ENCODE assay signal across 29 cellular contexts in the genomic region with DNA sequence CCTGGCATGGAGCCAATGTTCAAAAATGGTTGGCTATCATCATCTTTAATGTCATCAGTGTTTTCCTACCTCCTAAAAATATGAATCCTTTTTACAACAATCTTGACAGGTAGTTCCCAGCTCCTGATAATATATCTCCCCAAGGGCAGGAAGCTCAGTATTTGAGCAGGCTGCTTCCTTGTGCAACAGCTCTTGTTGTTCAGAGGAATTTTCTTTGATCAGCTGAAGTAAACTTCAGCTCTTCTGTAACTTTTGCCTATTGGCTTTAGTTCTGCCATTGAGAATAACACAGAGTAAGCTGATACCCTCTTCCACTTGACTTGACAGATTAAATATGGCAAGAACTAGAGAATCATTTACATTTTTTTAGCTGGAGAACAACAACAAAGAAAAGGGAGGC.
DNase-seq lines count a peak whose midpoint lies in the region; ATAC-seq, FAIRE-seq and TF ChIP-seq lines count a peak whose summit lies in the region.
"Had no signal": no experiment of that assay in that cellular context is flagged by ENCODE, and none has a peak within 500 bp of the region (broad histone marks: within the 10 kb centered on the region; RNA-seq: fewer than 3 reads in every experiment).

No MANE protein-coding gene starts in this region.

- H2AFZ ChIP-seq in HepG2 (ENCODE audit: low read length), result no peak overlapping the region

- no peak for FAIRE-seq in HepG2 (lab: Jason Lieb, UNC)
- FAIRE-seq: endothelial cell of umbilical vein had no signal

- no peak overlapping the region for H3K9ac ChIP-seq in HepG2 (ENCODE audit: insufficient read depth, low read depth, low read length)
- H3K9ac ChIP-seq in adipocyte (ENCODE audit: low read length), result no peak overlapping the region

- TF ChIP-seq POLR2A in HepG2 (IDR thresholded peaks at IDR 0.05; ENCODE audit: insufficient read depth in 1 of 2, low read depth in 2 of 2, low read length in 2 of 2) (no peak), right lobe of liver (IDR thresholded peaks at IDR 0.05) (no peak)

- no peak overlapping the region; a peak in 1 of 6 replicates for H3K4me3 ChIP-seq in HepG2 (replicated peaks in 1 of 3; ENCODE audit: insufficient read depth in 1 of 3, low read depth in 2 of 3, low read length in 3 of 3)
- no peak overlapping the region for H3K4me3 ChIP-seq in right lobe of liver
- H3K4me3 ChIP-seq in adipocyte (ENCODE audit: low read length), result no peak overlapping the region
- H3K4me3 ChIP-seq: ascending aorta, ovary, testis had no signal

- H3K4me2 ChIP-seq in HepG2 (ENCODE audit: low read depth, low read length), result peak overlapping the region; percentile 42; the same call in 1 of the 2 replicates

- peak; percentile 46 for DNase-seq in HepG2 (ENCODE audit: low spot score)
- no peak for DNase-seq in right lobe of liver
- peak; percentile 25 for DNase-seq in adipocyte (ENCODE audit: low read depth)
- peak; percentile 26 for DNase-seq in iris pigment epithelial cell (ENCODE audit: low read depth)
- DNase-seq in stimulated activated CD4-positive, alpha-beta T cell treated with anti-CD3 and anti-CD28 coated beads, Interleukin-2, amount 100 ng/mL, for 24 hours, result no peak
- DNase-seq in activated CD8-positive, alpha-beta memory T cell treated with anti-CD3 and anti-CD28 coated beads for 24 hours, result no peak
- no peak for DNase-seq in islet precursor cell
- DNase-seq: activated CD4-positive, alpha-beta T cell treated with anti-CD3 and anti-CD28 coated beads, Interleukin-2, amount 10 ng/mL, durations not matched to agents 7 days and 5 days; activated CD8-positive, alpha-beta memory T cell treated with anti-CD3 and anti-CD28 coated beads, Interleukin-2, amount 10 ng/mL, durations not matched to agents 7 days and 5 days; activated naive CD4-positive, alpha-beta T cell treated with anti-CD3 and anti-CD28 coated beads, Interleukin-2, amount 50 U/mL, for 16 hours; activated T-cell treated with anti-CD3 and anti-CD28 coated beads, Interleukin-2, amount 50 U/mL, for 72 hours; foreskin keratinocyte; HCEC 1CT; mesendoderm; naive thymus-derived CD4-positive, alpha-beta T cell; NCI-H1092 treated with DMSO at 0.1 percent for 48 hours; NK-92 treated with Interleukin-12 subunit alpha and Interleukin-12 subunit beta, amount 100 ng/mL, for 24 hours; ovary; retina; SHP77 treated with DMSO at 0.1 percent for 48 hours; stimulated activated CD4-positive, alpha-beta T cell treated with anti-CD3 and anti-CD28 coated beads, Interleukin-4, amount 100 ng/mL, for 24 hours; stimulated activated naive CD4-positive, alpha-beta T cell; T-helper 9 cell; testis; WERI-Rb-1 had no signal

- H4K20me1 ChIP-seq in HepG2 (ENCODE audit: insufficient read depth, low read length), result no peaks in the 10 kb centered on the region

- peak; percentile 52; the same call in 2 of the 3 replicates for ATAC-seq in HepG2
- ATAC-seq in right lobe of liver, result no peak
- ATAC-seq: activated CD8-positive, alpha-beta memory T cell treated with anti-CD3 and anti-CD28 coated beads, Interleukin-2, amount 10 ng/mL, durations not matched to agents 7 days and 5 days; activated T-cell treated with anti-CD3 and anti-CD28 coated beads, Interleukin-2, amount 50 U/mL, for 72 hours; foreskin keratinocyte; left lobe of liver; naive thymus-derived CD4-positive, alpha-beta T cell; Panc1 had no signal

- POLR2A ChIA-PET in HepG2 (lab: Yijun Ruan, JAX), result no interaction called here

- H3K36me3 ChIP-seq in HepG2 (replicated peaks in 1 of 2; ENCODE audit: control insufficient read depth in 1 of 2, insufficient read depth in 2 of 2, low read length in 2 of 2) (no peaks in the 10 kb centered on the region), right lobe of liver (no peaks in the 10 kb centered on the region), adipocyte (ENCODE audit: control insufficient read depth, insufficient read depth, low read length, severe bottlenecking) (no peaks in the 10 kb centered on the region)
- H3K36me3 ChIP-seq: ascending aorta, ovary, WERI-Rb-1 had no signal

- H3K9me3 ChIP-seq in HepG2 (ENCODE audit: low read length) (no peaks in the 10 kb centered on the region), right lobe of liver (no peaks in the 10 kb centered on the region), adipocyte (ENCODE audit: control insufficient read depth, low read length) (peaks cover 4% of the 10 kb centered on the region)
- H3K9me3 ChIP-seq: ascending aorta, ovary, testis had no signal

- H3K27ac ChIP-seq in HepG2 (ENCODE audit: extremely low read length, insufficient read depth, low read length) (no peak overlapping the region), right lobe of liver (no peak overlapping the region)
- H3K27ac ChIP-seq: foreskin keratinocyte, ovary, testis, WERI-Rb-1 had no signal

- TF ChIP-seq RAD21 in HepG2 (CRISPR knock-in tag; IDR thresholded peaks at IDR 0.05), result no peak

- intact Hi-C loops in HepG2 (cut with micrococcal nuclease; ENCODE audit: unreplicated experiment) (no loop called here), right lobe of liver (cut with DNase I) (no loop called here)

- H3K4me1 ChIP-seq in HepG2 (ENCODE audit: insufficient read depth, low read length) (peaks cover 28% of the 10 kb centered on the region), right lobe of liver (no peaks in the 10 kb centered on the region), adipocyte (ENCODE audit: control insufficient read depth, insufficient read depth, low read length) (peaks cover 9% of the 10 kb centered on the region)
- H3K4me1 ChIP-seq: ascending aorta, testis had no signal

- CTCF ChIA-PET in HepG2 (lab: Yijun Ruan, JAX; ENCODE audit: low intra/inter-chr PET ratio, low total read pairs), result no interaction called here

- TF ChIP-seq EP300 in HepG2 (IDR thresholded peaks at IDR 0.05; ENCODE audit: low read depth in 2 of 2, low read length in 2 of 2) (no peak), HepG2 (CRISPR knock-in tag; IDR thresholded peaks at IDR 0.05; ENCODE audit: borderline replicate concordance) (no peak)

- TF ChIP-seq CTCF in HepG2 (CRISPR knock-in tag; IDR thresholded peaks at IDR 0.05) (no peak), right lobe of liver (IDR thresholded peaks at IDR 0.05) (no peak)

- H3K79me2 ChIP-seq in HepG2 (ENCODE audit: insufficient read depth, low read length), result no peaks in the 10 kb centered on the region

- H3K27me3 ChIP-seq in HepG2 (ENCODE audit: control insufficient read depth in 1 of 2, insufficient read depth in 2 of 2, low read length in 2 of 2), result no peaks in the 10 kb centered on the region
- peaks cover 0 to under 1% of the 10 kb centered on the region in 2 donors for H3K27me3 ChIP-seq in right lobe of liver
- peaks cover 20% of the 10 kb centered on the region for H3K27me3 ChIP-seq in adipocyte (replicated peaks; ENCODE audit: control insufficient read depth, insufficient read depth, low read length)
- H3K27me3 ChIP-seq: ascending aorta, foreskin keratinocyte, ovary, testis had no signal

- in situ Hi-C loops in HepG2 (cut with HindIII; ENCODE audit: extremely low pct_ligation_motif_present, low pct_unique_long_range_greater_than_20kb), result no loop called here

- no TSS peak for BruUV-seq in HepG2 (replicated peaks; lab: Mats Ljungman, UMichigan)

TF ChIP-seq in HepG2, 621 proteins besides CTCF, POLR2A, EP300 and RAD21 (continues in another document):
- TF ChIP-seq, protein P1, sequence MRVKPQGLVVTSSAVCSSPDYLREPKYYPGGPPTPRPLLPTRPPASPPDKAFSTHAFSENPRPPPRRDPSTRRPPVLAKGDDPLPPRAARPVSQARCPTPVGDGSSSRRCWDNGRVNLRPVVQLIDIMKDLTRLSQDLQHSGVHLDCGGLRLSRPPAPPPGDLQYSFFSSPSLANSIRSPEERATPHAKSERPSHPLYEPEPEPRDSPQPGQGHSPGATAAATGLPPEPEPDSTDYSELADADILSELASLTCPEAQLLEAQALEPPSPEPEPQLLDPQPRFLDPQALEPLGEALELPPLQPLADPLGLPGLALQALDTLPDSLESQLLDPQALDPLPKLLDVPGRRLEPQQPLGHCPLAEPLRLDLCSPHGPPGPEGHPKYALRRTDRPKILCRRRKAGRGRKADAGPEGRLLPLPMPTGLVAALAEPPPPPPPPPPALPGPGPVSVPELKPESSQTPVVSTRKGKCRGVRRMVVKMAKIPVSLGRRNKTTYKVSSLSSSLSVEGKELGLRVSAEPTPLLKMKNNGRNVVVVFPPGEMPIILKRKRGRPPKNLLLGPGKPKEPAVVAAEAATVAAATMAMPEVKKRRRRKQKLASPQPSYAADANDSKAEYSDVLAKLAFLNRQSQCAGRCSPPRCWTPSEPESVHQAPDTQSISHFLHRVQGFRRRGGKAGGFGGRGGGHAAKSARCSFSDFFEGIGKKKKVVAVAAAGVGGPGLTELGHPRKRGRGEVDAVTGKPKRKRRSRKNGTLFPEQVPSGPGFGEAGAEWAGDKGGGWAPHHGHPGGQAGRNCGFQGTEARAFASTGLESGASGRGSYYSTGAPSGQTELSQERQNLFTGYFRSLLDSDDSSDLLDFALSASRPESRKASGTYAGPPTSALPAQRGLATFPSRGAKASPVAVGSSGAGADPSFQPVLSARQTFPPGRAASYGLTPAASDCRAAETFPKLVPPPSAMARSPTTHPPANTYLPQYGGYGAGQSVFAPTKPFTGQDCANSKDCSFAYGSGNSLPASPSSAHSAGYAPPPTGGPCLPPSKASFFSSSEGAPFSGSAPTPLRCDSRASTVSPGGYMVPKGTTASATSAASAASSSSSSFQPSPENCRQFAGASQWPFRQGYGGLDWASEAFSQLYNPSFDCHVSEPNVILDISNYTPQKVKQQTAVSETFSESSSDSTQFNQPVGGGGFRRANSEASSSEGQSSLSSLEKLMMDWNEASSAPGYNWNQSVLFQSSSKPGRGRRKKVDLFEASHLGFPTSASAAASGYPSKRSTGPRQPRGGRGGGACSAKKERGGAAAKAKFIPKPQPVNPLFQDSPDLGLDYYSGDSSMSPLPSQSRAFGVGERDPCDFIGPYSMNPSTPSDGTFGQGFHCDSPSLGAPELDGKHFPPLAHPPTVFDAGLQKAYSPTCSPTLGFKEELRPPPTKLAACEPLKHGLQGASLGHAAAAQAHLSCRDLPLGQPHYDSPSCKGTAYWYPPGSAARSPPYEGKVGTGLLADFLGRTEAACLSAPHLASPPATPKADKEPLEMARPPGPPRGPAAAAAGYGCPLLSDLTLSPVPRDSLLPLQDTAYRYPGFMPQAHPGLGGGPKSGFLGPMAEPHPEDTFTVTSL (CRISPR knock-in tag; IDR thresholded peaks at IDR 0.05; ENCODE audit: borderline replicate concordance), result peak; percentile 21; the same call in 1 of the 2 replicates
- no peak for TF ChIP-seq GFI1 (CRISPR knock-in tag; IDR thresholded peaks at IDR 0.05; ENCODE audit: borderline replicate concordance)
- no peak for TF ChIP-seq KDM5B (CRISPR knock-in tag; IDR thresholded peaks at IDR 0.05; ENCODE audit: borderline replicate concordance)

Comparison
In these comparisons a context has a peak if more than half of its experiments do, and no peak if none do; other contexts are left out.
1. DNase-seq: peak in HepG2 (single experiment), adipocyte (single experiment) and iris pigment epithelial cell (single experiment); none in right lobe of liver (0 of 3), stimulated activated CD4-positive, alpha-beta T cell treated with anti-CD3 and anti-CD28 coated beads, Interleukin-2, amount 100 ng/mL, for 24 hours (0 of 2), activated CD8-positive, alpha-beta memory T cell treated with anti-CD3 and anti-CD28 coated beads for 24 hours (single experiment) and islet precursor cell (single experiment).